In the genomic region with DNA sequence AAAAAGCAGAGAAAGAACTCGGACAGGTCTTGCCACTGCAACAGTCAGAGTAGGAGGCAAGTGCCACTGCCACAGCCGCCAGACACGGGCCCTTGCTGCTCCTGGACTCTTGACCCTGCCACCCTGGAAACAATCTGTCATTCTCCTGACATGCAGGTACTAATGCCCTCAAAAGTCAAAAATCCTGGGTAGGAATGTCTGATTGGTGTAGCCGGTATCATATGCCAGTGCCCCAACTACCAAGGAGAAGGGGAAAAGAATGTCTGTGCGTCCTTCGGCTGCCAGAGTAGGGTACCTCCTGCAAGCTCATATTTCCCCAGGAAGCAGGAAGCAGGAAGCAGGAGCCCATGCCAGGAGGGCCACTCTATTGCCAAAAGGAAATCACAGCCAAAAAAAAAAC, we compare ENCODE assay signal across 27 cellular contexts. TPM values are rescaled to one million over a fixed set of nuclear protein-coding genes. Genes with fewer than 3 reads are reported as not detected.
A peak's percentile ranks its signal among the peaks of the same experiment; 100 is the strongest.
DNase-seq lines count a peak whose midpoint lies in the region; ATAC-seq and TF ChIP-seq lines count a peak whose summit lies in the region.
"Had no signal": no experiment of that assay in that cellular context is flagged by ENCODE, and none has a peak within 500 bp of the region (broad histone marks: within the 10 kb centered on the region; RNA-seq: fewer than 3 reads in every experiment).

No MANE protein-coding gene starts in this region.

- intact Hi-C loops in left colon (cut with DNase I, micrococcal nuclease): no loop called here
- intact Hi-C loops in activated CD4-positive, alpha-beta T cell treated with anti-CD3 and anti-CD28 coated beads, Interleukin-2, amount 10 ng/mL, durations not matched to agents 24 days and 14 days (cut with micrococcal nuclease): no loop called here

- no peak for ATAC-seq in RWPE2 (ENCODE audit: low read depth)
- peak; percentile 68 for ATAC-seq in left colon
- ATAC-seq: activated T-cell treated with anti-CD3 and anti-CD28 coated beads, Interleukin-2, amount 50 U/mL, for 72 hours; upper lobe of right lung had no signal

- H4K8ac ChIP-seq in neuronal stem cell (ENCODE audit: low read depth, low read length): peak overlapping the region; percentile 59

- no peak overlapping the region for H2AFZ ChIP-seq in neuronal stem cell (ENCODE audit: low read length)

- no peak overlapping the region for H3K4me2 ChIP-seq in neuronal stem cell (ENCODE audit: insufficient read depth, low read length, poor library complexity, severe bottlenecking)
- H3K4me2 ChIP-seq: SK-N-SH had no signal

- H3K4me3 Mint-ChIP-seq in activated CD4-positive, alpha-beta T cell treated with anti-CD3 and anti-CD28 coated beads, Interleukin-2, amount 10 ng/mL, durations not matched to agents 24 days and 14 days: no peak overlapping the region
- H3K4me3 Mint-ChIP-seq: activated naive CD4-positive, alpha-beta T cell treated with anti-CD3 and anti-CD28 coated beads for 36 hours; activated T-cell treated with anti-CD3 and anti-CD28 coated beads, Interleukin-2, amount 50 U/mL, for 72 hours; CD4-positive, alpha-beta memory T cell; HFFc6; neural crest cell had no signal

- no peak for TF ChIP-seq CTCF in RWPE2 (IDR thresholded peaks at IDR 0.05; ENCODE audit: poor library complexity, severe bottlenecking)

- H3K27ac Mint-ChIP-seq in activated CD4-positive, alpha-beta T cell treated with anti-CD3 and anti-CD28 coated beads, Interleukin-2, amount 10 ng/mL, durations not matched to agents 24 days and 14 days: no peak overlapping the region
- H3K27ac Mint-ChIP-seq: activated naive CD4-positive, alpha-beta T cell treated with anti-CD3 and anti-CD28 coated beads for 36 hours; activated T-cell treated with anti-CD3 and anti-CD28 coated beads, Interleukin-2, amount 50 U/mL, for 72 hours; progenitor cell of endocrine pancreas had no signal

- peaks cover 18% of the 10 kb centered on the region for H3K4me1 Mint-ChIP-seq in activated CD4-positive, alpha-beta T cell treated with anti-CD3 and anti-CD28 coated beads, Interleukin-2, amount 10 ng/mL, durations not matched to agents 24 days and 14 days

- WGBS in neuronal stem cell (ENCODE audit: extremely low coverage in 2 of 2, insufficient read length in 2 of 2, insufficient replicate concordance in 1 of 2), 2 donors: no CpG with 5 or more reads among the region's 6 CpGs

- peak; percentile 45 for DNase-seq in HT-29 (ENCODE audit: low spot score)
- no peak for DNase-seq in RWPE2 (ENCODE audit: low spot score)
- DNase-seq in left colon: peak; percentile 55 to 68
- DNase-seq in neuronal stem cell (ENCODE audit: low spot score): no peak
- no peak for DNase-seq in NOMO-1 (lab: John Stamatoyannopoulos, UW; ENCODE audit: unreplicated experiment in 2 of 2)
- no peak for DNase-seq in stimulated activated CD4-positive, alpha-beta T cell treated with anti-CD3 and anti-CD28 coated beads, Interleukin-4, amount 100 ng/mL, for 4 hours
- no peak for DNase-seq in NCI-H82 treated with DMSO at 0.1 percent for 48 hours (lab: John Stamatoyannopoulos, UW; ENCODE audit: unreplicated experiment)
- no peak for DNase-seq in activated CD4-positive, alpha-beta T cell treated with anti-CD3 and anti-CD28 coated beads, Interleukin-2, amount 10 ng/mL, durations not matched to agents 24 days and 14 days
- DNase-seq: activated CD4-positive, alpha-beta T cell treated with anti-CD3 and anti-CD28 coated beads for 48 hours; activated naive CD4-positive, alpha-beta T cell treated with anti-CD3 and anti-CD28 coated beads for 36 hours; activated T-cell treated with anti-CD3 and anti-CD28 coated beads, Interleukin-2, amount 50 U/mL, for 72 hours; amniotic stem cell; CD4-positive, alpha-beta memory T cell; head of caudate nucleus; HFFc6; KBM-7; left ventricle myocardium superior; MV-4-11; NCI-H1694 treated with DMSO at 0.1 percent for 48 hours; NCI-H2171 treated with DMSO at 0.1 percent for 48 hours; NCI-H524; SK-N-SH; stimulated activated CD8-positive, alpha-beta memory T cell treated with anti-CD3 and anti-CD28 coated beads, Interleukin-4, amount 100 ng/mL, for 48 hours; upper lobe of right lung had no signal

- peaks cover 5% of the 10 kb centered on the region for H3K9me3 Mint-ChIP-seq in activated CD4-positive, alpha-beta T cell treated with anti-CD3 and anti-CD28 coated beads, Interleukin-2, amount 10 ng/mL, durations not matched to agents 24 days and 14 days
- H3K9me3 Mint-ChIP-seq: activated naive CD4-positive, alpha-beta T cell treated with anti-CD3 and anti-CD28 coated beads for 36 hours; activated T-cell treated with anti-CD3 and anti-CD28 coated beads, Interleukin-2, amount 50 U/mL, for 72 hours; HFFc6; neural crest cell had no signal

- H3K4me1 ChIP-seq in RWPE2 (ENCODE audit: insufficient read depth, poor library complexity, severe bottlenecking): peaks cover 43% of the 10 kb centered on the region
- H3K4me1 ChIP-seq in neuronal stem cell (ENCODE audit: control insufficient read depth in 2 of 2, insufficient read depth in 1 of 2, low read depth in 1 of 2, low read length in 2 of 2): peaks cover 4 to 7% of the 10 kb centered on the region in 2 donors

- H3K79me1 ChIP-seq in neuronal stem cell (ENCODE audit: low read depth, low read length): peaks cover 2% of the 10 kb centered on the region

- no peak overlapping the region for H3K18ac ChIP-seq in neuronal stem cell (ENCODE audit: low read length)

- H2BK120ac ChIP-seq in neuronal stem cell (ENCODE audit: low read depth, low read length): no peak overlapping the region

- H2BK5ac ChIP-seq in neuronal stem cell (ENCODE audit: low read length): no peak overlapping the region

- peak overlapping the region; percentile 24 for H2BK15ac ChIP-seq in neuronal stem cell (ENCODE audit: low read length)

- H2AK5ac ChIP-seq in neuronal stem cell (ENCODE audit: low read depth, low read length): peak overlapping the region; percentile 37

- no peak overlapping the region for H3K4ac ChIP-seq in neuronal stem cell (ENCODE audit: low read length)

- no peak overlapping the region for H4K91ac ChIP-seq in neuronal stem cell (ENCODE audit: low read depth, low read length, poor library complexity)

- no peaks in the 10 kb centered on the region for H3K36me3 ChIP-seq in RWPE2 (ENCODE audit: low read depth)
- H3K36me3 ChIP-seq in neuronal stem cell (replicated peaks in 1 of 2; ENCODE audit: control insufficient read depth in 2 of 2, insufficient read depth in 2 of 2, low read length in 2 of 2): no peaks in the 10 kb centered on the region
- H3K36me3 ChIP-seq: cardiac muscle cell, upper lobe of right lung had no signal

- no peak overlapping the region for H3K9ac ChIP-seq in neuronal stem cell (ENCODE audit: low read depth, low read length, poor library complexity)
- H3K9ac ChIP-seq: SK-N-SH had no signal

- H2BK12ac ChIP-seq in neuronal stem cell (ENCODE audit: low read length): no peak overlapping the region

- H3K14ac ChIP-seq in neuronal stem cell (ENCODE audit: low read length): no peak overlapping the region

- no peaks in the 10 kb centered on the region for H3K27me3 ChIP-seq in RWPE2 (ENCODE audit: insufficient read depth, poor library complexity, severe bottlenecking)
- no peaks in the 10 kb centered on the region for H3K27me3 ChIP-seq in neuronal stem cell (ENCODE audit: control insufficient read depth in 3 of 3, insufficient read depth in 3 of 3, low read depth in 1 of 3, low read length in 3 of 3)
- H3K27me3 ChIP-seq: cardiac muscle cell, upper lobe of right lung had no signal

- H3K27ac ChIP-seq in RWPE2 (ENCODE audit: poor library complexity, severe bottlenecking) (peak overlapping the region; percentile 19), neuronal stem cell (replicated peaks; ENCODE audit: low read length) (no peak overlapping the region)
- H3K27ac ChIP-seq: cardiac muscle cell, upper lobe of right lung had no signal

- H3K23ac ChIP-seq in neuronal stem cell (ENCODE audit: low read depth, low read length, poor library complexity): no peak overlapping the region

- H3K27me3 Mint-ChIP-seq in activated CD4-positive, alpha-beta T cell treated with anti-CD3 and anti-CD28 coated beads, Interleukin-2, amount 10 ng/mL, durations not matched to agents 24 days and 14 days: peaks cover 7% of the 10 kb centered on the region
- H3K27me3 Mint-ChIP-seq: CD4-positive, alpha-beta memory T cell; progenitor cell of endocrine pancreas had no signal

- no peaks in the 10 kb centered on the region for H3K36me3 Mint-ChIP-seq in activated CD4-positive, alpha-beta T cell treated with anti-CD3 and anti-CD28 coated beads, Interleukin-2, amount 10 ng/mL, durations not matched to agents 24 days and 14 days (ENCODE audit: low read depth)
- H3K36me3 Mint-ChIP-seq: CD4-positive, alpha-beta memory T cell had no signal

- H3K4me3 ChIP-seq in RWPE2 (ENCODE audit: severe bottlenecking) (no peak overlapping the region), neuronal stem cell (ENCODE audit: low read length in 2 of 2) (no peak overlapping the region)
- H3K4me3 ChIP-seq: cardiac muscle cell, upper lobe of right lung had no signal

- H3K9me3 ChIP-seq in RWPE2 (ENCODE audit: severe bottlenecking): no peaks in the 10 kb centered on the region
- peaks cover 0 to 6% of the 10 kb centered on the region in 2 donors for H3K9me3 ChIP-seq in neuronal stem cell (replicated peaks in 1 of 2; ENCODE audit: control insufficient read depth in 2 of 2, insufficient read depth in 1 of 2, low read depth in 1 of 2, low read length in 2 of 2)
- H3K9me3 ChIP-seq: SK-N-SH, upper lobe of right lung had no signal

RNA-seq across cellular contexts. Expression of a gene that starts 30.5 kb away (rescaled TPM):
- total RNA-seq in HT-29 (2014; rRNA removed; shearing (Covaris generic)): 52.8 and 61.7 TPM in 2 replicates
- total RNA-seq in left colon: 100 to 1,000 TPM; 174 to 180 TPM
- polyA plus RNA-seq in neuronal stem cell (2013, experiment 1 of 2): 2.7 TPM
- 2.9 TPM for polyA plus RNA-seq in neuronal stem cell (2013, experiment 2 of 2)
- 0.14 and 0.23 TPM in 2 replicates for total RNA-seq in activated CD4-positive, alpha-beta T cell treated with anti-CD3 and anti-CD28 coated beads, Interleukin-2, amount 10 ng/mL, durations not matched to agents 24 days and 14 days
- total RNA-seq: cardiac muscle cell had no signal

Comparison
In these comparisons a context has a peak if more than half of its experiments do, and no peak if none do; other contexts are left out.
1. DNase-seq: peak in HT-29 (single experiment) and left colon (2 of 2); none in RWPE2 (single experiment), neuronal stem cell (single experiment), NOMO-1 (0 of 2), stimulated activated CD4-positive, alpha-beta T cell treated with anti-CD3 and anti-CD28 coated beads, Interleukin-4, amount 100 ng/mL, for 4 hours (0 of 2), NCI-H82 treated with DMSO at 0.1 percent for 48 hours (single experiment) and activated CD4-positive, alpha-beta T cell treated with anti-CD3 and anti-CD28 coated beads, Interleukin-2, amount 10 ng/mL, durations not matched to agents 24 days and 14 days (single experiment).
2. RNA of a gene that starts 30.5 kb away (total RNA-seq): 174 to 180 TPM in left colon and 52.8 to 61.7 TPM in HT-29; 0.14 to 0.23 TPM in activated CD4-positive, alpha-beta T cell treated with anti-CD3 and anti-CD28 coated beads, Interleukin-2, amount 10 ng/mL, durations not matched to agents 24 days and 14 days; every median in the first group is over 10 times any median in the second.